In genomic region chr2:24509425-24509824, GRCh38 we compare ENCODE assay signal across 12 cellular contexts. TPM values are rescaled to one million over a fixed set of nuclear protein-coding genes. Genes with fewer than 3 reads are reported as not detected.
DNase-seq lines count a peak whose midpoint lies in the region; ATAC-seq lines count a peak whose summit lies in the region.
"Had no signal": no experiment of that assay in that cellular context is flagged by ENCODE, and none has a peak within 500 bp of the region (broad histone marks: within the 10 kb centered on the region; RNA-seq: fewer than 3 reads in every experiment).

No MANE protein-coding gene starts in this region.

- ATAC-seq in GM18511 (IDR thresholded peaks at IDR 0.05; ENCODE audit: unreplicated experiment): peak; percentile 85
- peak; percentile 24 for ATAC-seq in GM19468 (IDR thresholded peaks at IDR 0.05; ENCODE audit: extremely low read depth, unreplicated experiment)
- ATAC-seq in HG02981 (IDR thresholded peaks at IDR 0.05; ENCODE audit: unreplicated experiment): peak; percentile 78
- no peak for ATAC-seq in Right ventricle myocardium inferior
- ATAC-seq: CD8-positive, alpha-beta T cell had no signal

- no peak for DNase-seq in activated T-helper 1 cell treated with anti-CD3 and anti-CD28 coated beads, Interleukin-12 subunit alpha, Interleukin-12 subunit beta, Interleukin-2, Interleukin-4 antibody, amounts not matched to agents 30 ng/mL and 10 ng/mL and 1 ng/mL, durations not matched to agents 14 hours and 24 hours and 36 hours (ENCODE audit: low spot score)
- DNase-seq in Right ventricle myocardium inferior (ENCODE audit: missing footprints): no peak
- no peak for DNase-seq in stimulated activated naive CD4-positive, alpha-beta T cell treated with Interleukin-2 at 50 U/mL for 16 hours (lab: John Stamatoyannopoulos, UW)
- no peak for DNase-seq in pons (ENCODE audit: low spot score)
- no peak for DNase-seq in NCI-H1092 treated with DMSO at 0.1 percent for 48 hours (lab: John Stamatoyannopoulos, UW)
- DNase-seq: CD8-positive, alpha-beta T cell; KG1; left ventricle myocardium inferior; NCI-H748 treated with DMSO at 0.1 percent for 48 hours had no signal

- intact Hi-C loops in activated T-helper 1 cell treated with anti-CD3 and anti-CD28 coated beads, Interleukin-12 subunit alpha, Interleukin-12 subunit beta, Interleukin-2, Interleukin-4 antibody, amounts not matched to agents 30 ng/mL and 10 ng/mL and 1 ng/mL, durations not matched to agents 14 hours and 24 hours and 36 hours (cut with micrococcal nuclease): no loop called here
- intact Hi-C loops in Right ventricle myocardium inferior (cut with DNase I): no loop called here

- peaks cover 22% of the 10 kb centered on the region for H3K4me1 Mint-ChIP-seq in activated T-helper 1 cell treated with anti-CD3 and anti-CD28 coated beads, Interleukin-12 subunit alpha, Interleukin-12 subunit beta, Interleukin-2, Interleukin-4 antibody, amounts not matched to agents 30 ng/mL and 10 ng/mL and 1 ng/mL, durations not matched to agents 14 hours and 24 hours and 36 hours (ENCODE audit: low read depth)

- peak overlapping the region; percentile 11 for H3K27ac Mint-ChIP-seq in activated T-helper 1 cell treated with anti-CD3 and anti-CD28 coated beads, Interleukin-12 subunit alpha, Interleukin-12 subunit beta, Interleukin-2, Interleukin-4 antibody, amounts not matched to agents 30 ng/mL and 10 ng/mL and 1 ng/mL, durations not matched to agents 14 hours and 24 hours and 36 hours
- H3K27ac Mint-ChIP-seq: CD8-positive, alpha-beta T cell had no signal

- H3K4me3 Mint-ChIP-seq in activated T-helper 1 cell treated with anti-CD3 and anti-CD28 coated beads, Interleukin-12 subunit alpha, Interleukin-12 subunit beta, Interleukin-2, Interleukin-4 antibody, amounts not matched to agents 30 ng/mL and 10 ng/mL and 1 ng/mL, durations not matched to agents 14 hours and 24 hours and 36 hours: no peak overlapping the region
- H3K4me3 Mint-ChIP-seq: CD8-positive, alpha-beta T cell had no signal

- H3K9me3 Mint-ChIP-seq in activated T-helper 1 cell treated with anti-CD3 and anti-CD28 coated beads, Interleukin-12 subunit alpha, Interleukin-12 subunit beta, Interleukin-2, Interleukin-4 antibody, amounts not matched to agents 30 ng/mL and 10 ng/mL and 1 ng/mL, durations not matched to agents 14 hours and 24 hours and 36 hours: no peaks in the 10 kb centered on the region
- H3K9me3 Mint-ChIP-seq: CD8-positive, alpha-beta T cell had no signal

- no peaks in the 10 kb centered on the region for H3K36me3 Mint-ChIP-seq in activated T-helper 1 cell treated with anti-CD3 and anti-CD28 coated beads, Interleukin-12 subunit alpha, Interleukin-12 subunit beta, Interleukin-2, Interleukin-4 antibody, amounts not matched to agents 30 ng/mL and 10 ng/mL and 1 ng/mL, durations not matched to agents 14 hours and 24 hours and 36 hours (ENCODE audit: low read depth)
- H3K36me3 Mint-ChIP-seq: CD8-positive, alpha-beta T cell had no signal

- no peaks in the 10 kb centered on the region for H3K27me3 Mint-ChIP-seq in activated T-helper 1 cell treated with anti-CD3 and anti-CD28 coated beads, Interleukin-12 subunit alpha, Interleukin-12 subunit beta, Interleukin-2, Interleukin-4 antibody, amounts not matched to agents 30 ng/mL and 10 ng/mL and 1 ng/mL, durations not matched to agents 14 hours and 24 hours and 36 hours (ENCODE audit: insufficient read depth)

RNA-seq across cellular contexts. Expression of gene NCOA1, which starts 18.4 kb away (rescaled TPM):
- total RNA-seq in activated T-helper 1 cell treated with anti-CD3 and anti-CD28 coated beads, Interleukin-12 subunit alpha, Interleukin-12 subunit beta, Interleukin-2, Interleukin-4 antibody, amounts not matched to agents 30 ng/mL and 10 ng/mL and 1 ng/mL, durations not matched to agents 14 hours and 24 hours and 36 hours: 28.7 and 30.0 TPM in 2 replicates
- total RNA-seq in Right ventricle myocardium inferior: 31.0 TPM
